In genomic region chr1:23558872-23559135, GRCh38 we compare ENCODE assay signal across 8 cellular contexts. TPM values are rescaled to one million over a fixed set of nuclear protein-coding genes. Genes with fewer than 3 reads are reported as not detected.
DNase-seq lines count a peak whose midpoint lies in the region; ATAC-seq and TF ChIP-seq lines count a peak whose summit lies in the region.

No MANE protein-coding gene starts in this region.

- peak overlapping the region; percentile 97 for H3K27ac ChIP-seq in hepatocyte

- TF ChIP-seq CTCF in hepatocyte (IDR thresholded peaks at IDR 0.05; ENCODE audit: poor library complexity): no peak

- POLR2A ChIA-PET in activated CD4-positive, alpha-beta memory T cell treated with anti-CD3 and anti-CD28 coated beads for 36 hours (lab: Charles Lee): interaction anchor here (1.4 to 2.7 kb wide), 8 partner anchors 9 to 133 kb away, joined by 5 to 16 read pairs (median 7); partner anchors contain the start of gene RPL11

- CTCF ChIA-PET in activated CD4-positive, alpha-beta memory T cell treated with anti-CD3 and anti-CD28 coated beads for 36 hours (lab: Charles Lee): interaction anchor here (1.1 to 23.7 kb wide), 10 partner anchors 14 to 133 kb away, joined by 3 to 913 read pairs (median 6); partner anchors contain the start of genes E2F2 and RPL11

- peak overlapping the region; percentile 83 for H3K4me2 ChIP-seq in hepatocyte

- peak overlapping the region; percentile 68 for H3K4me3 ChIP-seq in hepatocyte

- H3K4me1 ChIP-seq in hepatocyte (ENCODE audit: insufficient read depth): peaks cover 64% of the 10 kb centered on the region

- ATAC-seq in stimulated activated effector memory CD8-positive, alpha-beta T cell treated with anti-CD3 and anti-CD28 coated beads, Interleukin-12 subunit alpha, Interleukin-12 subunit beta, amount 100 ng/mL, for 72 hours: no peak
- ATAC-seq in GM18505 (IDR thresholded peaks at IDR 0.05; ENCODE audit: unreplicated experiment): no peak
- no peak for ATAC-seq in GM18858 (IDR thresholded peaks at IDR 0.05; ENCODE audit: unreplicated experiment)

- DNase-seq in DMS 273 (lab: John Stamatoyannopoulos, UW; ENCODE audit: unreplicated experiment) (peak; percentile 70), DMS 273 treated with DMSO at 0.1 percent for 48 hours (lab: John Stamatoyannopoulos, UW) (no peak), hepatocyte (ENCODE audit: low spot score) (no peak), AML-193 (lab: John Stamatoyannopoulos, UW) (no peak)
- DNase-seq in activated CD4-positive, alpha-beta memory T cell treated with anti-CD3 and anti-CD28 coated beads for 36 hours: peak; percentile 35
- DNase-seq in stimulated activated effector memory CD8-positive, alpha-beta T cell treated with anti-CD3 and anti-CD28 coated beads, Interleukin-12 subunit alpha, Interleukin-12 subunit beta, amount 100 ng/mL, for 72 hours (ENCODE audit: low spot score in 2 of 2): no peak

- no peaks in the 10 kb centered on the region for H3K9me2 ChIP-seq in hepatocyte (replicated peaks; ENCODE audit: insufficient read depth)

- intact Hi-C loops in activated CD4-positive, alpha-beta memory T cell treated with anti-CD3 and anti-CD28 coated beads for 36 hours (cut with micrococcal nuclease): loop anchor here (1.0 to 2.0 kb wide), 5 partner anchors 18 to 190 kb away; partner anchors contain the start of gene ZNF436

- peaks cover 24% of the 10 kb centered on the region for H3K79me2 ChIP-seq in hepatocyte

- WGBS in hepatocyte (ENCODE audit: low lambda C conversion rate, missing lambda C conversion rate): 1% methylated on average over 13 of the region's 14 CpGs

- H3K9me3 ChIP-seq in hepatocyte (ENCODE audit: low read depth): no peaks in the 10 kb centered on the region

- H3K27ac Mint-ChIP-seq in activated CD4-positive, alpha-beta memory T cell treated with anti-CD3 and anti-CD28 coated beads for 36 hours: peak overlapping the region; percentile 73
- no peak overlapping the region for H3K27ac Mint-ChIP-seq in stimulated activated effector memory CD8-positive, alpha-beta T cell treated with anti-CD3 and anti-CD28 coated beads, Interleukin-12 subunit alpha, Interleukin-12 subunit beta, amount 100 ng/mL, for 72 hours

- H3K4me1 Mint-ChIP-seq in activated CD4-positive, alpha-beta memory T cell treated with anti-CD3 and anti-CD28 coated beads for 36 hours (ENCODE audit: low read depth): peaks cover 55% of the 10 kb centered on the region
- peaks cover 32% of the 10 kb centered on the region for H3K4me1 Mint-ChIP-seq in stimulated activated effector memory CD8-positive, alpha-beta T cell treated with anti-CD3 and anti-CD28 coated beads, Interleukin-12 subunit alpha, Interleukin-12 subunit beta, amount 100 ng/mL, for 72 hours

- H2AFZ ChIP-seq in hepatocyte: no peak overlapping the region

- no peak for TF ChIP-seq POLR2A in GM18505 (IDR thresholded peaks at IDR 0.05; ENCODE audit: borderline replicate concordance, extremely low read depth, insufficient read depth, insufficient read length)

- no peaks in the 10 kb centered on the region for H3K9me3 Mint-ChIP-seq in activated CD4-positive, alpha-beta memory T cell treated with anti-CD3 and anti-CD28 coated beads for 36 hours
- no peaks in the 10 kb centered on the region for H3K9me3 Mint-ChIP-seq in stimulated activated effector memory CD8-positive, alpha-beta T cell treated with anti-CD3 and anti-CD28 coated beads, Interleukin-12 subunit alpha, Interleukin-12 subunit beta, amount 100 ng/mL, for 72 hours

- H3K4me3 Mint-ChIP-seq in activated CD4-positive, alpha-beta memory T cell treated with anti-CD3 and anti-CD28 coated beads for 36 hours: peak overlapping the region; percentile 91
- peak overlapping the region; percentile 89 for H3K4me3 Mint-ChIP-seq in stimulated activated effector memory CD8-positive, alpha-beta T cell treated with anti-CD3 and anti-CD28 coated beads, Interleukin-12 subunit alpha, Interleukin-12 subunit beta, amount 100 ng/mL, for 72 hours

- H3K36me3 Mint-ChIP-seq in activated CD4-positive, alpha-beta memory T cell treated with anti-CD3 and anti-CD28 coated beads for 36 hours: peaks cover 13% of the 10 kb centered on the region
- peaks cover 4% of the 10 kb centered on the region for H3K36me3 Mint-ChIP-seq in stimulated activated effector memory CD8-positive, alpha-beta T cell treated with anti-CD3 and anti-CD28 coated beads, Interleukin-12 subunit alpha, Interleukin-12 subunit beta, amount 100 ng/mL, for 72 hours

- H4K20me1 ChIP-seq in hepatocyte (ENCODE audit: insufficient read depth, poor library complexity, severe bottlenecking): peaks cover 6% of the 10 kb centered on the region

- no peaks in the 10 kb centered on the region for H3K36me3 ChIP-seq in hepatocyte (replicated peaks; ENCODE audit: insufficient read depth, low read depth)

- H3K27me3 ChIP-seq in hepatocyte: no peaks in the 10 kb centered on the region

- H3K27me3 Mint-ChIP-seq in activated CD4-positive, alpha-beta memory T cell treated with anti-CD3 and anti-CD28 coated beads for 36 hours: no peaks in the 10 kb centered on the region

RNA-seq across cellular contexts. Expression of gene ID3, which starts 0.5 kb away (rescaled TPM):
- 10 to 100 TPM; 35.9 to 36.2 TPM for total RNA-seq in activated CD4-positive, alpha-beta memory T cell treated with anti-CD3 and anti-CD28 coated beads for 36 hours
- 155 and 186 TPM in 2 replicates for total RNA-seq in hepatocyte
- 314 and 336 TPM in 2 replicates for polyA plus RNA-seq in hepatocyte

RNA-seq across cellular contexts. Expression of gene E2F2, which starts 27.8 kb away (rescaled TPM):
- total RNA-seq in activated CD4-positive, alpha-beta memory T cell treated with anti-CD3 and anti-CD28 coated beads for 36 hours: 10 to 100 TPM; 22.1 to 26.3 TPM
- total RNA-seq in hepatocyte: 0.76 and 1.2 TPM in 2 replicates
- polyA plus RNA-seq in hepatocyte: 0.21 and 0.85 TPM in 2 replicates

Comparison
In these comparisons a context has a peak if more than half of its experiments do, and no peak if none do; other contexts are left out.
1. DNase-seq: peak in DMS 273 (single experiment) and activated CD4-positive, alpha-beta memory T cell treated with anti-CD3 and anti-CD28 coated beads for 36 hours (single experiment); none in DMS 273 treated with DMSO at 0.1 percent for 48 hours (single experiment), hepatocyte (single experiment), stimulated activated effector memory CD8-positive, alpha-beta T cell treated with anti-CD3 and anti-CD28 coated beads, Interleukin-12 subunit alpha, Interleukin-12 subunit beta, amount 100 ng/mL, for 72 hours (0 of 2) and AML-193 (0 of 2).
2. RNA of gene E2F2, which starts 27.8 kb away (total RNA-seq): 22.1 to 26.3 TPM in activated CD4-positive, alpha-beta memory T cell treated with anti-CD3 and anti-CD28 coated beads for 36 hours; 0.76 to 1.2 TPM in hepatocyte; every median in the first group is over 10 times any median in the second.